In genomic region chrX:15838017-15838416, GRCh38 we compare ENCODE assay signal across 1 cellular context.
TF ChIP-seq lines count a peak whose summit lies in the region.

No MANE protein-coding gene starts in this region.

TF ChIP-seq in GM12878, 131 proteins besides CTCF, POLR2A, EP300 and RAD21 (continued from another document):
- TF ChIP-seq ZBTB40 (IDR thresholded peaks at IDR 0.05; ENCODE audit: borderline replicate concordance) (no peak), KDM1A (IDR thresholded peaks at IDR 0.05; ENCODE audit: borderline replicate concordance) (no peak), EED (IDR thresholded peaks at IDR 0.05; ENCODE audit: low read depth) (no peak), PBX3 (IDR thresholded peaks at IDR 0.05; ENCODE audit: insufficient replicate concordance, low read depth, low read length) (no peak), SMC3 (IDR thresholded peaks at IDR 0.05; ENCODE audit: borderline replicate concordance, low read length) (no peak), EGR1 (IDR thresholded peaks at IDR 0.05; ENCODE audit: borderline replicate concordance in 1 of 2, low read depth in 2 of 2, low read length in 2 of 2) (no peak), CBFB (IDR thresholded peaks at IDR 0.05; ENCODE audit: low read depth) (no peak)
TF ChIP-seq in GM12878: peak in this region for 0.
